In the genomic region with DNA sequence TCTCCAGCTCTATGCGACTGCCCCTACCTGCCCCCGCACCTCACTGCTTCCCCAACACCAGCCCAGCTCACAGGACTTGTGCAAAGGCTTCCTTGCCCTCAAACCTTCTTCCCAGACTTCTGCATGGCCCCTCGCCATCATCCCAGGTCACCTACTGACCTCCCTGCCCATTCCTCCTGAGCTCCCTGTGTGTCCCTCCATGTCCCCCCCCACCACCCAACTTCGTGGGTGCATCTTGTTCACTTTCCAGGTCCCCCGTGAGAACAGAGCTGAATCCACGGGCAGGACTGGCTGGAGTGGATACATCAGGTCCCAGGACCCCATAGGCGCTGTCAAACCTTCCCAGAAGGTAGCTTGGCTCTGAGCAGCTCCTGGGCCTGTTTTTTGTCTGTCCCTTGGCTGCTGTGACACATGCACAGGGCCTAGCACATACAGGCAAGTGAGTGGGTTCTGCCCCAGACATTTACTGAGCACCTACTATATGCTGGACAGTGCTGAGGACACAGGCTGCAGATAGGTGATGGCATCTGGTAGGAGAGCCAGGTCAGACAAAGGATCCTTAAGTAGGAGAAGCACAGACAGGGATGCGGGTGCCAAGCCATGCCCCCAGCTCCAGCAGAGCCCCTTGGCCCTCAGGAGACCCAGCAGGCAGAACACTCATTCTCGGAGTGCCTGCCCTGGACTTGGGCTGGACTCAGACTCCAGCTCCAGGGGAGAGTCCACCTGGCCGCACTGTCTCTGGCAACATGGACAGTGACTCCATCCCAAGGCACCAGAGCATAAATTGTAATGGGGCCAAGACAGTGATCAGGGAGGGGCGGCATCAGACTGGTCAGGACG, we compare ENCODE assay signal across 9 cellular contexts. TPM values are rescaled to one million over a fixed set of nuclear protein-coding genes. Genes with fewer than 3 reads are reported as not detected.
A peak's percentile ranks its signal among the peaks of the same experiment; 100 is the strongest.
DNase-seq lines count a peak whose midpoint lies in the region; ATAC-seq lines count a peak whose summit lies in the region.
"Had no signal": no experiment of that assay in that cellular context is flagged by ENCODE, and none has a peak within 500 bp of the region (broad histone marks: within the 10 kb centered on the region; RNA-seq: fewer than 3 reads in every experiment).

No MANE protein-coding gene starts in this region.

- no peaks in the 10 kb centered on the region for H3K27me3 ChIP-seq in duodenal mucosa (ENCODE audit: control insufficient read depth in 1 of 2, insufficient read depth in 2 of 2, low read length in 2 of 2)
- H3K27me3 ChIP-seq: neural progenitor cell had no signal

- no peaks in the 10 kb centered on the region for H3K9me3 Mint-ChIP-seq in activated T-cell treated with anti-CD3 and anti-CD28 coated beads, Interleukin-2, amount 50 U/mL, for 72 hours
- no peaks in the 10 kb centered on the region for H3K9me3 Mint-ChIP-seq in naive thymus-derived CD8-positive, alpha-beta T cell
- H3K9me3 Mint-ChIP-seq: neural progenitor cell had no signal

- no peak for DNase-seq in activated T-cell treated with anti-CD3 and anti-CD28 coated beads, Interleukin-2, amount 50 U/mL, for 72 hours
- DNase-seq in activated T-cell treated with anti-CD3 and anti-CD28 coated beads for 4 hours (no peak), HPDE6-E6E7 (ENCODE audit: extremely low spot score) (no peak)
- no peak for DNase-seq in naive thymus-derived CD8-positive, alpha-beta T cell

- H3K27ac ChIP-seq in duodenal mucosa (ENCODE audit: low read depth, low read length) (peak overlapping the region; percentile 58), urinary bladder (ENCODE audit: low read depth) (peak overlapping the region; percentile 72)
- H3K27ac ChIP-seq: neural progenitor cell had no signal

- H3K4me1 ChIP-seq in duodenal mucosa (ENCODE audit: control insufficient read depth in 1 of 2, insufficient read depth in 2 of 2, low read length in 2 of 2) = peaks cover 12 to 17% of the 10 kb centered on the region in 2 donors
- H3K4me1 ChIP-seq in urinary bladder (ENCODE audit: insufficient read depth) = peaks cover 1% of the 10 kb centered on the region
- H3K4me1 ChIP-seq: neural progenitor cell had no signal

- H3K4me3 ChIP-seq in duodenal mucosa (ENCODE audit: low read depth in 1 of 2, low read length in 2 of 2) = no peak overlapping the region
- no peak overlapping the region for H3K4me3 ChIP-seq in urinary bladder (ENCODE audit: low read depth, low read length)
- H3K4me3 ChIP-seq: neural progenitor cell had no signal

- peaks cover 27% of the 10 kb centered on the region for H3K4me1 Mint-ChIP-seq in activated T-cell treated with anti-CD3 and anti-CD28 coated beads, Interleukin-2, amount 50 U/mL, for 72 hours (ENCODE audit: low read depth)
- H3K4me1 Mint-ChIP-seq in naive thymus-derived CD8-positive, alpha-beta T cell = peaks cover 21 to 45% (median 43%) of the 10 kb centered on the region in 4 donors

- no peak overlapping the region for H3K9ac ChIP-seq in duodenal mucosa (ENCODE audit: low read depth in 1 of 2, low read length in 2 of 2)
- H3K9ac ChIP-seq: neural progenitor cell had no signal

- peaks cover 0 to 2% of the 10 kb centered on the region in 2 donors for H3K36me3 Mint-ChIP-seq in activated T-cell treated with anti-CD3 and anti-CD28 coated beads, Interleukin-2, amount 50 U/mL, for 72 hours (ENCODE audit: insufficient read depth in 2 of 2)
- peaks cover 0 to 25% (median 3%) of the 10 kb centered on the region in 3 donors for H3K36me3 Mint-ChIP-seq in naive thymus-derived CD8-positive, alpha-beta T cell
- H3K36me3 Mint-ChIP-seq: neural progenitor cell had no signal

- H3K4me3 Mint-ChIP-seq in activated T-cell treated with anti-CD3 and anti-CD28 coated beads, Interleukin-2, amount 50 U/mL, for 72 hours = no peak overlapping the region
- peak overlapping the region in 5 of 10 donors; percentile 3 to 56 (median 26) for H3K4me3 Mint-ChIP-seq in naive thymus-derived CD8-positive, alpha-beta T cell

- H3K27ac Mint-ChIP-seq in activated T-cell treated with anti-CD3 and anti-CD28 coated beads, Interleukin-2, amount 50 U/mL, for 72 hours = peak overlapping the region; percentile 44
- H3K27ac Mint-ChIP-seq in naive thymus-derived CD8-positive, alpha-beta T cell = peak overlapping the region; percentile 1 to 88 (median 85)
- H3K27ac Mint-ChIP-seq: neural progenitor cell had no signal

- WGBS in urinary bladder = 90% methylated on average over 12 of the region's 12 CpGs

- no peak for ATAC-seq in activated T-cell treated with anti-CD3 and anti-CD28 coated beads, Interleukin-2, amount 50 U/mL, for 72 hours (replicated peaks in 1 of 2)
- ATAC-seq in naive thymus-derived CD8-positive, alpha-beta T cell = no peak
- ATAC-seq in GM19351 (IDR thresholded peaks at IDR 0.05; ENCODE audit: unreplicated experiment) (no peak), HG03378 (IDR thresholded peaks at IDR 0.05; ENCODE audit: unreplicated experiment) (no peak)

- no peaks in the 10 kb centered on the region for H3K9me3 ChIP-seq in duodenal mucosa (ENCODE audit: control insufficient read depth in 1 of 2, low read length in 2 of 2)

- H3K27me3 Mint-ChIP-seq in activated T-cell treated with anti-CD3 and anti-CD28 coated beads, Interleukin-2, amount 50 U/mL, for 72 hours (ENCODE audit: low read depth) = no peaks in the 10 kb centered on the region
- no peaks in the 10 kb centered on the region for H3K27me3 Mint-ChIP-seq in naive thymus-derived CD8-positive, alpha-beta T cell

- POLR2A ChIA-PET in naive thymus-derived CD8-positive, alpha-beta T cell (lab: Charles Lee) = interaction anchor here (0.5 to 3.8 kb wide), 11 partner anchors 11 to 455 kb away, joined by 3 to 13 read pairs (median 3); a partner anchor contains a TSS

- H3K36me3 ChIP-seq in duodenal mucosa (ENCODE audit: control insufficient read depth in 1 of 2, insufficient read depth in 2 of 2, low read length in 2 of 2) (peaks cover 11 to 20% of the 10 kb centered on the region in 2 donors), urinary bladder (ENCODE audit: insufficient read depth) (no peaks in the 10 kb centered on the region)
- H3K36me3 ChIP-seq: neural progenitor cell had no signal

RNA-seq across cellular contexts. Expression of a gene that starts 15.0 kb away (rescaled TPM):
- total RNA-seq in activated T-cell treated with anti-CD3 and anti-CD28 coated beads, Interleukin-2, amount 50 U/mL, for 72 hours = 100 to 1,000 TPM; 121 to 124 TPM
- 10 to 100 TPM; 33.8 to 35.6 TPM for total RNA-seq in naive thymus-derived CD8-positive, alpha-beta T cell
- polyA plus RNA-seq in naive thymus-derived CD8-positive, alpha-beta T cell = 10 to 100 TPM; 78.5 to 97.6 (median 96.0) TPM
- 13.2 TPM for total RNA-seq in urinary bladder
- 48.2 TPM for polyA plus RNA-seq in urinary bladder

RNA-seq across cellular contexts. Expression of a gene that starts 23.1 kb away (rescaled TPM):
- total RNA-seq in activated T-cell treated with anti-CD3 and anti-CD28 coated beads, Interleukin-2, amount 50 U/mL, for 72 hours = 10 to 100 TPM; 65.7 to 70.0 TPM
- 10 to 100 TPM; 68.9 to 71.2 TPM for total RNA-seq in naive thymus-derived CD8-positive, alpha-beta T cell
- 10 to 100 TPM; 56.3 to 62.9 (median 56.9) TPM for polyA plus RNA-seq in naive thymus-derived CD8-positive, alpha-beta T cell
- total RNA-seq in urinary bladder = 14.8 TPM
- 77.0 TPM for polyA plus RNA-seq in urinary bladder
